Comparison of ENCODE assay signal across 17 cellular contexts in the genomic region with DNA sequence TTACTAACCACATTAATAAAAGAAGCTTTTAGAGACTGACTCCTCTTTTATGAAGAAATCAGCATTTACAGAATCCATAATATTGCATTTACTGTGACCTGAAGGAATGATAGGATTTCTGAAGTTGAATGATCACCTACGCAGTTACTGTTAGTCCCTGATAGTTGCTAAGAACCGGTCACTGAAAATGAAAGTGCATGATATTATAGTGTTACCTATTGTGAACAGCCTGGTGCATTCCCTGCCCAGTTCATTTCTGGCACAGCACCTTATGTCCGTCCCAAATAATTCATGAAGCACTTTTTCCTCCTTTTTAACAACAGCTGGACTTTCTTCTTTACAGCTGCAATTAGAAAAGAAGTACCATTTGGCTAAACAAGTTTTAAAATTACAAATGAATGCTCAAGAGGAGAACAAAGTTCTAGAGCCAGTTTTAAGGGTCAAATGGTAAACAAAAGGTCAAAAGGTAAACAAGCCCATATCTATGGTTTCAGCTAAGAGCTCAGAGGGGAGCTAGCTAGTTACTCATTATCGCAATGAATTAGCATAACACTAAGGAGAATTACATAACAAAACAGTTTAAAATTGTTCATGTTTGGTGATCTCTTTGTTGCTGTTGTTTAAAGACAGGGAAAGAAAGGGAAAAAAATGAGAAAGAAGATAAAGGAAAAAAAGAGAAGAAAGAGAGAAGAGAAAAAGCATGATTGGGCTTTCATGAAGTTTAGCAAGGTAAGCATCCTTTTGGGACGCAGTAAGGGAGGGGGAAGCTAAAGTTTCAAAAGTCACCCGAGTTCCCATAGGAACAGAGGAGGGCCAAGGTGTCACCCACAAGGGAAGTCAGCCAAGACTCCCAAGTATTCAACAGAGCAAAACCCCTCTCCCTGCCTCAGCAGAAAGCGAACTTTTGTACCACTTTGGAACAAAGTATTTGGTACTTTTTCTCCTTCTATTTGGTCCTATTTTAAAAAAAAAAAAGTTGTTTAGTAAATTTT. TPM values are rescaled to one million over a fixed set of nuclear protein-coding genes. Genes with fewer than 3 reads are reported as not detected.
DNase-seq lines count a peak whose midpoint lies in the region; ATAC-seq, FAIRE-seq and TF ChIP-seq lines count a peak whose summit lies in the region.
"Had no signal": no experiment of that assay in that cellular context is flagged by ENCODE, and none has a peak within 500 bp of the region (broad histone marks: within the 10 kb centered on the region; RNA-seq: fewer than 3 reads in every experiment).

No MANE protein-coding gene starts in this region.

- peaks cover 11% of the 10 kb centered on the region for H3K27me3 Mint-ChIP-seq in activated T-helper 17 cell treated with anti-CD3 and anti-CD28 coated beads, Interleukin-2, amount 50 U/mL, for 72 hours
- H3K27me3 Mint-ChIP-seq in nephron progenitor cell (ENCODE audit: low read depth, poor library complexity) = peaks cover 4% of the 10 kb centered on the region

- no peak for TF ChIP-seq CTCF in nephron progenitor cell (IDR thresholded peaks at IDR 0.05)

- DNase-seq in DMS53 (lab: John Stamatoyannopoulos, UW) (peak; percentile 67), pons (ENCODE audit: low spot score) (no peak), nephron progenitor cell (no peak), anterior cingulate cortex (lab: John Stamatoyannopoulos, UW) (no peak), GM19239 (ENCODE audit: insufficient read length, low spot score) (no peak)
- DNase-seq: DMS79 treated with DMSO at 0.1 percent for 48 hours; NCI-H1694 treated with DMSO at 0.1 percent for 48 hours; sigmoid colon; stimulated activated CD8-positive, alpha-beta memory T cell treated with anti-CD3 and anti-CD28 coated beads, Interleukin-4, amount 100 ng/mL, for 48 hours; WERI-Rb-1 had no signal

- FAIRE-seq in GM19239 (lab: Jason Lieb, UNC) = no peak
- FAIRE-seq: A549 had no signal

- peaks cover 5% of the 10 kb centered on the region for H3K4me1 Mint-ChIP-seq in activated T-helper 17 cell treated with anti-CD3 and anti-CD28 coated beads, Interleukin-2, amount 50 U/mL, for 72 hours
- peaks cover 28% of the 10 kb centered on the region for H3K4me1 Mint-ChIP-seq in nephron progenitor cell

- no peak overlapping the region for H3K4me3 Mint-ChIP-seq in activated T-helper 17 cell treated with anti-CD3 and anti-CD28 coated beads, Interleukin-2, amount 50 U/mL, for 72 hours
- no peak overlapping the region for H3K4me3 Mint-ChIP-seq in nephron progenitor cell

- H3K36me3 Mint-ChIP-seq in activated T-helper 17 cell treated with anti-CD3 and anti-CD28 coated beads, Interleukin-2, amount 50 U/mL, for 72 hours (ENCODE audit: low read depth) = no peaks in the 10 kb centered on the region
- no peaks in the 10 kb centered on the region for H3K36me3 Mint-ChIP-seq in nephron progenitor cell (ENCODE audit: low read depth)

- no peak overlapping the region for H3K27ac Mint-ChIP-seq in activated T-helper 17 cell treated with anti-CD3 and anti-CD28 coated beads, Interleukin-2, amount 50 U/mL, for 72 hours
- H3K27ac Mint-ChIP-seq in nephron progenitor cell = no peak overlapping the region

- H3K9me3 Mint-ChIP-seq in activated T-helper 17 cell treated with anti-CD3 and anti-CD28 coated beads, Interleukin-2, amount 50 U/mL, for 72 hours = no peaks in the 10 kb centered on the region
- no peaks in the 10 kb centered on the region for H3K9me3 Mint-ChIP-seq in nephron progenitor cell

- ATAC-seq in GM19467 (IDR thresholded peaks at IDR 0.05; ENCODE audit: unreplicated experiment) (peak; percentile 47), HG03066 (IDR thresholded peaks at IDR 0.05; ENCODE audit: low read depth, unreplicated experiment) (peak; percentile 45)
- ATAC-seq in activated T-helper 17 cell treated with anti-CD3 and anti-CD28 coated beads, Interleukin-2, amount 50 U/mL, for 72 hours (replicated peaks) = peak; percentile 25
- ATAC-seq: A549, gastroesophageal sphincter, Panc1 had no signal

RNA-seq across cellular contexts. Expression of gene FLT3, which starts 50.2 kb away (rescaled TPM):
- total RNA-seq in activated T-helper 17 cell treated with anti-CD3 and anti-CD28 coated beads, Interleukin-2, amount 50 U/mL, for 72 hours = not detected
- total RNA-seq: HT-29 had no signal
